ENCODE assay signal across 8 cellular contexts in the genomic region with DNA sequence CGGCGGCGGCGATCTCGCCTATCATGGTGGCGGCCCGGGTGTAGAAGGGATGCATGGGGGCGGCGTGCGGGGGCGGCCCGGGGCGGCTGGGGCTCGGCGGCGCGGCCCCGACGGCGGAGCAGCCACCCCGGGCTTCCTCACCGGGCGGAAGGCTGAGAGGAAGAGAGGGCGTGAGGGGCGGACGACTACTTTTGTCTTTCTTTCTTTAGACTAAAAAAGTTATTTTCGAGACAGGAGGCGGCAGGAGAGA. TPM values are rescaled to one million over a fixed set of nuclear protein-coding genes. Genes with fewer than 3 reads are reported as not detected.
DNase-seq lines count a peak whose midpoint lies in the region; ATAC-seq, FAIRE-seq and TF ChIP-seq lines count a peak whose summit lies in the region.

No MANE protein-coding gene starts in this region.

- H3K27me3 ChIP-seq in stomach = no peaks in the 10 kb centered on the region

- intact Hi-C loops in kidney (cut with DNase I) (loop anchor here (10.0 kb wide), 1 partner anchor 429 kb away; no protein-coding TSS in a partner anchor), stomach (cut with DNase I; ENCODE audit: low total_unique reads) (loop anchor here (10.0 kb wide), 1 partner anchor 331 kb away; no protein-coding TSS in a partner anchor)

- FAIRE-seq in kidney (lab: Jason Lieb, UNC) (no peak), H54 (lab: Jason Lieb, UNC) (no peak)

- ATAC-seq in GM18511 (IDR thresholded peaks at IDR 0.05; ENCODE audit: unreplicated experiment) = peak; percentile 0
- ATAC-seq in HG03066 (IDR thresholded peaks at IDR 0.05; ENCODE audit: low read depth, unreplicated experiment) = peak; percentile 2
- ATAC-seq in HG03342 (IDR thresholded peaks at IDR 0.05; ENCODE audit: unreplicated experiment) = no peak

- H3K27ac ChIP-seq in adipose tissue (ENCODE audit: low read depth, low read length) (peak overlapping the region; percentile 89), kidney (ENCODE audit: low read depth in 2 of 2, low read length in 2 of 2) (peak overlapping the region; percentile 98 to 99), stomach (peak overlapping the region; percentile 95 to 100 (median 100))

- 0 to 1% (median 1%) methylated on average over 25 to 28 of the region's 28 CpGs for WGBS in adipose tissue, 3 donors
- 0 to 1% (median 0%) methylated on average over 16 to 28 of the region's 28 CpGs for WGBS in stomach, 5 donors

- TF ChIP-seq POLR2A in stomach (IDR thresholded peaks at IDR 0.05) = no peak
- TF ChIP-seq POLR2A in H54 (IDR thresholded peaks at IDR 0.05; ENCODE audit: low read depth, low read length) = no peak

- TF ChIP-seq CTCF in kidney (IDR thresholded peaks at IDR 0.05; ENCODE audit: borderline replicate concordance, extremely low read depth, insufficient read depth) (no peak), stomach (IDR thresholded peaks at IDR 0.05) (no peak)

- H3K9ac ChIP-seq in kidney (ENCODE audit: low read length in 2 of 2) = peak overlapping the region; percentile 84 to 96

- H3K4me1 ChIP-seq in kidney (ENCODE audit: control insufficient read depth in 1 of 2, insufficient read depth in 1 of 2, low read depth in 1 of 2, low read length in 2 of 2) (no peaks in the 10 kb centered on the region), stomach (peaks cover 0 to 32% (median 11%) of the 10 kb centered on the region in 4 donors)

- H3K9me3 ChIP-seq in kidney (ENCODE audit: control insufficient read depth in 1 of 2, low read length in 2 of 2) (no peaks in the 10 kb centered on the region), stomach (no peaks in the 10 kb centered on the region)

- H3K4me3 ChIP-seq in kidney (ENCODE audit: low read length in 2 of 2) (peak overlapping the region; percentile 79 to 89), stomach (peak overlapping the region; percentile 74 to 97 (median 83))

- DNase-seq in kidney (no peak), stomach (no peak), H54 (ENCODE audit: insufficient read length, low spot score) (no peak), HK-2 (ENCODE audit: unreplicated experiment) (no peak)

- no peak for TF ChIP-seq EP300 in stomach (IDR thresholded peaks at IDR 0.05)

- peaks cover 4 to 17% of the 10 kb centered on the region in 2 donors for H3K36me3 ChIP-seq in kidney (ENCODE audit: control insufficient read depth in 1 of 2, insufficient read depth in 2 of 2, low read length in 2 of 2)
- peaks cover 13 to 31% (median 21%) of the 10 kb centered on the region in 4 donors for H3K36me3 ChIP-seq in stomach

RNA-seq across cellular contexts. Expression of gene BTG1, which starts 0.2 kb away (rescaled TPM):
- 10 to 100 TPM; 60.7 to 89.4 (median 71.2) TPM for polyA plus RNA-seq in adipose tissue
- total RNA-seq in kidney = 173 TPM
- polyA plus RNA-seq in kidney (ENCODE audit: insufficient read depth, low read depth, low replicate concordance) = 59.9 TPM
- 100 to 1,000 TPM in 1 of 5 donors, 10 to 100 TPM in 4; 20.5 to 108 (median 33.3) TPM for total RNA-seq in stomach
- polyA plus RNA-seq in stomach = 10 to 100 TPM; 39.7 to 47.5 (median 40.2) TPM
